10 cellular contexts compared by ENCODE assay signal in genomic region chr20:10213526-10213925, GRCh38. TPM values are rescaled to one million over a fixed set of nuclear protein-coding genes. Genes with fewer than 3 reads are reported as not detected.
"Had no signal": no experiment of that assay in that cellular context is flagged by ENCODE, and none has a peak within 500 bp of the region (broad histone marks: within the 10 kb centered on the region; RNA-seq: fewer than 3 reads in every experiment).

No MANE protein-coding gene starts in this region.

- H3K4me1 ChIP-seq: HAP-1 had no signal

- H3K4me3 ChIP-seq: GM23248, HAP-1, K562 had no signal

- H3K27ac ChIP-seq: GM23248 had no signal

- H3K27ac Mint-ChIP-seq: HFFc6 had no signal

- ATAC-seq: HCT116, K562 had no signal

- H3K4me3 Mint-ChIP-seq: HFFc6 had no signal

- FAIRE-seq: HTR-8/SVneo, K562 had no signal

- H3K9me3 Mint-ChIP-seq: HFFc6 had no signal

- H3K9me3 ChIP-seq: HAP-1 had no signal

- DNase-seq: GM23248, GOT3, H7, HFFc6, IMR-90 had no signal

RNA-seq across cellular contexts. Expression of gene SNAP25, which starts 5.1 kb away (rescaled TPM):
- total RNA-seq: GM23248, HT-29, K562 had no signal
